8 cellular contexts compared by ENCODE assay signal in the genomic region with DNA sequence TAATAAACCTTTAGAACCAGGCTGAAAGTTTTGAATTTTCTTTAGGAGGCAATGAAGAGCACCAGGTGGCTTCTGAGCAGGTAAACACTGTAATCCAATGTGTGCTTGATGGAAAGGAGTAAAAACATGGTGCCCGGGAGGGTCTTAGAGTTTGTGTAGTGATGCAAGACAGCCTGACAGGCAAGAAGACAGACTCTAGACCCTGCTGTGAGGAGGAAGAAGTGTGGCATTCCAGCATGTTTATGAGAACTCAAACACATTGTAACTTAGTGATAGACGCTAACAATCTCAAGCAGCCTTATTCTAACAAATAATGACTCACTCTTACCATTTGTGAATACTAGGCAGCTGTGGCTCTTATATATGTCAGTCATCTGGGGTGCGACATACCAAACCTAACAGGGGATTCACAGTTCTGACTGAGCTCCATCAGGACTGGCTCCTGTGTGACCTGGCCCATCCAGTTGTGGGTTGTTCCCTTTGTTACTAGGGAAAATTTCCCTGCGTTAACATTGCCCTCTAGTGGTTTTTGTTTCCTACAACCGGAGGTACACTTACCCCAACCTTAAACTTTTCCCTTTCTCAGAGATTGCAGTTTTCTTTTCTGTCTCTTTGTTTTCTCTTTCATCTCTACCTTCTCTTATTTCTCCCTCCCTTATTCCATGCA. TPM values are rescaled to one million over a fixed set of nuclear protein-coding genes. Genes with fewer than 3 reads are reported as not detected.
DNase-seq lines count a peak whose midpoint lies in the region; ATAC-seq and TF ChIP-seq lines count a peak whose summit lies in the region.

No MANE protein-coding gene starts in this region.

- CTCF ChIA-PET in activated CD4-positive, alpha-beta T cell treated with anti-CD3 and anti-CD28 coated beads, Interleukin-2, amount 10 ng/mL, durations not matched to agents 7 days and 5 days (lab: Charles Lee) = interaction anchor here (0.6 to 1.6 kb wide), 9 partner anchors 9 to 405 kb away, joined by 3 to 6 read pairs (median 3); no protein-coding TSS in a partner anchor

- peak overlapping the region; percentile 69 for H3K27ac Mint-ChIP-seq in activated CD4-positive, alpha-beta T cell treated with anti-CD3 and anti-CD28 coated beads, Interleukin-2, amount 10 ng/mL, durations not matched to agents 7 days and 5 days
- H3K27ac Mint-ChIP-seq in mesothelial cell of epicardium = no peak overlapping the region

- no peaks in the 10 kb centered on the region for H3K9me3 Mint-ChIP-seq in activated CD4-positive, alpha-beta T cell treated with anti-CD3 and anti-CD28 coated beads, Interleukin-2, amount 10 ng/mL, durations not matched to agents 7 days and 5 days
- peaks cover 4% of the 10 kb centered on the region for H3K9me3 Mint-ChIP-seq in mesothelial cell of epicardium

- H3K36me3 Mint-ChIP-seq in activated CD4-positive, alpha-beta T cell treated with anti-CD3 and anti-CD28 coated beads, Interleukin-2, amount 10 ng/mL, durations not matched to agents 7 days and 5 days (ENCODE audit: low read depth) = no peaks in the 10 kb centered on the region
- no peaks in the 10 kb centered on the region for H3K36me3 Mint-ChIP-seq in mesothelial cell of epicardium

- TF ChIP-seq CTCF in mesothelial cell of epicardium (IDR thresholded peaks at IDR 0.05; ENCODE audit: unreplicated experiment) = peak; percentile 54

- peaks cover 25% of the 10 kb centered on the region for H3K4me1 Mint-ChIP-seq in activated CD4-positive, alpha-beta T cell treated with anti-CD3 and anti-CD28 coated beads, Interleukin-2, amount 10 ng/mL, durations not matched to agents 7 days and 5 days
- no peaks in the 10 kb centered on the region for H3K4me1 Mint-ChIP-seq in mesothelial cell of epicardium

- peak; percentile 69 for ATAC-seq in HG02642 (IDR thresholded peaks at IDR 0.05; ENCODE audit: poor library complexity, unreplicated experiment)

- DNase-seq in NCI-H510A treated with DMSO at 0.1 percent for 48 hours (lab: John Stamatoyannopoulos, UW) = peak; percentile 17
- DNase-seq in NCI-H510A (lab: John Stamatoyannopoulos, UW) = no peak
- DNase-seq in NCI-H2029 treated with DMSO at 0.1 percent for 48 hours (lab: John Stamatoyannopoulos, UW) = peak; percentile 1
- peak; percentile 60 for DNase-seq in activated CD4-positive, alpha-beta T cell treated with anti-CD3 and anti-CD28 coated beads, Interleukin-2, amount 10 ng/mL, durations not matched to agents 7 days and 5 days
- peak; percentile 51 to 55 for DNase-seq in dermis microvascular lymphatic vessel endothelial cell (ENCODE audit: low read depth in 2 of 2)
- DNase-seq in mesothelial cell of epicardium (ENCODE audit: low spot score in 2 of 2, unreplicated experiment in 2 of 2) = no peak
- peak; percentile 1 to 53 (median 5) for DNase-seq in stimulated activated naive CD4-positive, alpha-beta T cell (lab: John Stamatoyannopoulos, UW)

- H3K27me3 Mint-ChIP-seq in activated CD4-positive, alpha-beta T cell treated with anti-CD3 and anti-CD28 coated beads, Interleukin-2, amount 10 ng/mL, durations not matched to agents 7 days and 5 days = no peaks in the 10 kb centered on the region
- H3K27me3 Mint-ChIP-seq in mesothelial cell of epicardium (ENCODE audit: low read depth) = no peaks in the 10 kb centered on the region

- H3K4me3 Mint-ChIP-seq in activated CD4-positive, alpha-beta T cell treated with anti-CD3 and anti-CD28 coated beads, Interleukin-2, amount 10 ng/mL, durations not matched to agents 7 days and 5 days = no peak overlapping the region
- no peak overlapping the region for H3K4me3 Mint-ChIP-seq in mesothelial cell of epicardium

- POLR2A ChIA-PET in activated CD4-positive, alpha-beta T cell treated with anti-CD3 and anti-CD28 coated beads, Interleukin-2, amount 10 ng/mL, durations not matched to agents 7 days and 5 days (lab: Charles Lee) = no interaction called here

RNA-seq across cellular contexts. Expression of gene VSIG4, which starts 53.8 kb away (rescaled TPM):
- total RNA-seq in activated CD4-positive, alpha-beta T cell treated with anti-CD3 and anti-CD28 coated beads, Interleukin-2, amount 10 ng/mL, durations not matched to agents 7 days and 5 days = not detected
- total RNA-seq in dermis microvascular lymphatic vessel endothelial cell (not detected in 2 replicates), mesothelial cell of epicardium (not detected in 3 replicates)

Comparison
In these comparisons a context has a peak if more than half of its experiments do, and no peak if none do; other contexts are left out.
1. DNase-seq: peak in NCI-H510A treated with DMSO at 0.1 percent for 48 hours (single experiment), NCI-H2029 treated with DMSO at 0.1 percent for 48 hours (single experiment), activated CD4-positive, alpha-beta T cell treated with anti-CD3 and anti-CD28 coated beads, Interleukin-2, amount 10 ng/mL, durations not matched to agents 7 days and 5 days (single experiment), dermis microvascular lymphatic vessel endothelial cell (2 of 2) and stimulated activated naive CD4-positive, alpha-beta T cell (6 of 6); none in NCI-H510A (single experiment) and mesothelial cell of epicardium (0 of 2).